In genomic region chr10:73922007-73922863, GRCh38 we compare ENCODE assay signal across 12 cellular contexts. TPM values are rescaled to one million over a fixed set of nuclear protein-coding genes. Genes with fewer than 3 reads are reported as not detected.
DNase-seq lines count a peak whose midpoint lies in the region; ATAC-seq, FAIRE-seq and TF ChIP-seq lines count a peak whose summit lies in the region.
"Had no signal": no experiment of that assay in that cellular context is flagged by ENCODE, and none has a peak within 500 bp of the region (broad histone marks: within the 10 kb centered on the region; RNA-seq: fewer than 3 reads in every experiment).

No MANE protein-coding gene starts in this region.

- no peak overlapping the region for H3K27ac ChIP-seq in CD4-positive, alpha-beta T cell (ENCODE audit: low read depth, low read length)
- H3K27ac ChIP-seq in H1 (ENCODE audit: low read depth, low read length): no peak overlapping the region

- H4K5ac ChIP-seq in H1 (ENCODE audit: insufficient read length, low read depth, low read length): no peak overlapping the region

- H3K4me1 ChIP-seq in H1 (replicated peaks in 1 of 4; ENCODE audit: control insufficient read depth in 3 of 4, insufficient read depth in 4 of 4, low read length in 3 of 4): peaks cover 3 to 13% (median 4%) of the 10 kb centered on the region in 4 experiments

- H3K18ac ChIP-seq in H1 (ENCODE audit: extremely low read depth, low read length): no peak overlapping the region

- no peak overlapping the region for H3K27ac Mint-ChIP-seq in CD4-positive, alpha-beta T cell
- H3K27ac Mint-ChIP-seq in WTC11: peak overlapping the region; percentile 38; the same call in 1 of the 2 replicates

- no peak overlapping the region for H3K4me2 ChIP-seq in H1 (ENCODE audit: insufficient read depth in 1 of 2, low read depth in 2 of 2, low read length in 2 of 2)

- H2AFZ ChIP-seq in H1 (ENCODE audit: low read length): 0 out of 2 replicates have a peak overlapping the region, but pooled peaks have one; percentile 51

- no peak overlapping the region for H3K4ac ChIP-seq in H1 (replicated peaks; ENCODE audit: insufficient read length, low read depth, low read length)

- no peak overlapping the region for H2BK5ac ChIP-seq in H1 (ENCODE audit: low read depth, low read length)

- H2BK20ac ChIP-seq in H1 (ENCODE audit: low read length): peak overlapping the region; percentile 66

- peaks cover 45% of the 10 kb centered on the region for H3K27me3 Mint-ChIP-seq in CD4-positive, alpha-beta T cell
- H3K27me3 Mint-ChIP-seq in WTC11 (ENCODE audit: low read depth): no peaks in the 10 kb centered on the region; the same call in 1 of the 2 replicates

- H3K79me2 ChIP-seq in H1 (ENCODE audit: control insufficient read depth in 1 of 2, insufficient read depth in 2 of 2, low read length in 2 of 2): no peaks in the 10 kb centered on the region

- H2BK12ac ChIP-seq in H1 (ENCODE audit: low read depth, low read length): no peak overlapping the region

- no peak overlapping the region for H4K91ac ChIP-seq in H1 (replicated peaks; ENCODE audit: insufficient read length, low read length)

- 91% methylated on average over 6 of the region's 6 CpGs; no CpG with 5 or more reads in 1 of the 2 experiments for WGBS in H1 (ENCODE audit: extremely low coverage in 1 of 2, insufficient coverage in 1 of 2, insufficient read length in 1 of 2, insufficient replicate concordance in 2 of 2, low coverage in 1 of 2, low lambda C conversion rate in 2 of 2, missing lambda C conversion rate in 1 of 2), 2 experiments

- peak in 2 of 10 experiments; percentile 13 to 16 for DNase-seq in CD4-positive, alpha-beta T cell
- DNase-seq in GM12891 (ENCODE audit: insufficient read length, low spot score) (no peak), WTC11 (ENCODE audit: low spot score) (no peak), H1 (ENCODE audit: low read depth in 1 of 2, low spot score in 2 of 2) (no peak)
- DNase-seq: head of caudate nucleus, Kasumi-1, left colon, NCI-H1694 treated with DMSO at 0.1 percent for 48 hours, Right ventricle myocardium superior had no signal

- no peaks in the 10 kb centered on the region for H4K20me1 ChIP-seq in H1 (replicated peaks in 1 of 2; ENCODE audit: control insufficient read depth in 1 of 2, insufficient read depth in 2 of 2, low read length in 2 of 2)

- H2AK5ac ChIP-seq in H1 (ENCODE audit: low read depth, low read length): no peak overlapping the region

- intact Hi-C loops in CD4-positive, alpha-beta T cell (cut with DNase I, micrococcal nuclease): loop anchor here in 1 of 2 experiments (5.0 kb wide), 1 partner anchor 35 kb away; no protein-coding TSS in a partner anchor

- no peak for TF ChIP-seq CTCF in CD4-positive, alpha-beta T cell (IDR thresholded peaks at IDR 0.05)
- TF ChIP-seq CTCF in WTC11 (IDR thresholded peaks at IDR 0.05) (no peak), H1 (IDR thresholded peaks at IDR 0.05; ENCODE audit: control extremely low read depth in 1 of 3, insufficient read depth in 1 of 3, low read depth in 1 of 3, low read length in 3 of 3) (no peak)

- H3K27me3 ChIP-seq in CD4-positive, alpha-beta T cell (ENCODE audit: control insufficient read depth, insufficient read depth, low read length): peaks cover 14% of the 10 kb centered on the region
- H3K27me3 ChIP-seq in H1 (replicated peaks in 1 of 4; ENCODE audit: control insufficient read depth in 3 of 4, extremely low read depth in 1 of 4, insufficient read depth in 3 of 4, low read length in 3 of 4): no peaks in the 10 kb centered on the region

- H3K4me1 Mint-ChIP-seq in CD4-positive, alpha-beta T cell (ENCODE audit: low read depth): peaks cover 28% of the 10 kb centered on the region
- H3K4me1 Mint-ChIP-seq in WTC11: peaks cover 28% of the 10 kb centered on the region

- H3K4me3 ChIP-seq in H1 (ENCODE audit: extremely low read depth in 1 of 4, insufficient read depth in 2 of 4, low read depth in 3 of 4, low read length in 4 of 4): no peak overlapping the region

- TF ChIP-seq POLR2A in GM12891 (IDR thresholded peaks at IDR 0.05; ENCODE audit: low read depth, low read length) (no peak), H1 (IDR thresholded peaks at IDR 0.05; ENCODE audit: control extremely low read depth in 1 of 2, low read depth in 2 of 2, low read length in 2 of 2) (no peak)

- no peaks in the 10 kb centered on the region for H3K23me2 ChIP-seq in H1 (ENCODE audit: low read depth, low read length)

- H2BK15ac ChIP-seq in H1 (ENCODE audit: low read length): no peak overlapping the region

- H3K4me3 Mint-ChIP-seq in CD4-positive, alpha-beta T cell: peak overlapping the region; percentile 65
- H3K4me3 Mint-ChIP-seq in WTC11: no peak overlapping the region

- H3K14ac ChIP-seq in H1 (ENCODE audit: insufficient read length): no peak overlapping the region

- peak; percentile 91 for ATAC-seq in CD4-positive, alpha-beta T cell (ENCODE audit: poor library complexity)
- ATAC-seq in WTC11 (no peak), GM18520 (IDR thresholded peaks at IDR 0.05; ENCODE audit: unreplicated experiment) (no peak), HG03457 (IDR thresholded peaks at IDR 0.05; ENCODE audit: unreplicated experiment) (no peak), HG03139 (IDR thresholded peaks at IDR 0.05; ENCODE audit: unreplicated experiment) (no peak)
- ATAC-seq: left colon had no signal

- POLR2A ChIA-PET in CD4-positive, alpha-beta T cell (lab: Charles Lee): no interaction called here
- POLR2A ChIA-PET in WTC11 (lab: Charles Lee) (no interaction called here), H1 (lab: Charles Lee; ENCODE audit: partially characterized antibody) (interaction anchor here (0.8 to 1.0 kb wide), 2 partner anchors 14 to 16 kb away, joined by 3 read pairs; no protein-coding TSS in a partner anchor)

- peak; percentile 20 for FAIRE-seq in GM12891 (lab: Jason Lieb, UNC)
- no peak for FAIRE-seq in H1 (lab: Jason Lieb, UNC)

- no peak for TF ChIP-seq RAD21 in H1 (IDR thresholded peaks at IDR 0.05 in 1 of 2, conservative IDR thresholded peaks at IDR 0.05 in 1 of 2; ENCODE audit: low read depth in 2 of 2, low read length in 2 of 2)

- no peak overlapping the region for H2BK120ac ChIP-seq in H1 (replicated peaks; ENCODE audit: low read depth, low read length)

- no peaks in the 10 kb centered on the region for H3K79me1 ChIP-seq in H1 (ENCODE audit: low read depth, low read length)

- H3K36me3 ChIP-seq in H1 (ENCODE audit: control insufficient read depth in 2 of 4, insufficient read depth in 4 of 4, low read length in 3 of 4): no peaks in the 10 kb centered on the region

- no peaks in the 10 kb centered on the region for H3K9me3 Mint-ChIP-seq in CD4-positive, alpha-beta T cell
- no peaks in the 10 kb centered on the region for H3K9me3 Mint-ChIP-seq in WTC11

- CTCF ChIA-PET in CD4-positive, alpha-beta T cell (lab: Charles Lee): interaction anchor here (1.2 kb wide), 1 partner anchor 18 kb away, joined by 4 read pairs; no protein-coding TSS in a partner anchor
- CTCF ChIA-PET in WTC11 (lab: Charles Lee) (no interaction called here), H1 (lab: Charles Lee; ENCODE audit: partially characterized antibody) (interaction anchor here (3.6 to 6.5 kb wide), 3 partner anchors 17 to 43 kb away, joined by 19 to 42 read pairs (median 22); no protein-coding TSS in a partner anchor)

- no peaks in the 10 kb centered on the region for H3K36me3 Mint-ChIP-seq in CD4-positive, alpha-beta T cell (ENCODE audit: low read depth)
- no peaks in the 10 kb centered on the region for H3K36me3 Mint-ChIP-seq in WTC11

- no peak overlapping the region for H4K8ac ChIP-seq in H1 (ENCODE audit: extremely low read depth, insufficient read depth, low read length)

- no peak overlapping the region for H3K56ac ChIP-seq in H1 (replicated peaks; ENCODE audit: insufficient read length, low read depth, low read length)

- H3K9me3 ChIP-seq in CD4-positive, alpha-beta T cell (ENCODE audit: control insufficient read depth, low read length): no peaks in the 10 kb centered on the region
- H3K9me3 ChIP-seq in H1 (ENCODE audit: insufficient read depth in 2 of 2, low read depth in 1 of 2, low read length in 1 of 2): no peaks in the 10 kb centered on the region

- no peak overlapping the region for H3K23ac ChIP-seq in H1 (ENCODE audit: insufficient read length)

- no peak overlapping the region for H3K9ac ChIP-seq in H1 (replicated peaks in 1 of 4; ENCODE audit: extremely low read depth in 1 of 4, low read depth in 3 of 4, low read length in 3 of 4)

- no peak for TF ChIP-seq EP300 in H1 (IDR thresholded peaks at IDR 0.05; ENCODE audit: borderline replicate concordance in 1 of 2, low read depth in 2 of 2, low read length in 2 of 2)

TF ChIP-seq in GM12891, 5 proteins besides CTCF, POLR2A, EP300 and RAD21 (continues in another document):
- no peak for TF ChIP-seq SPI1 (IDR thresholded peaks at IDR 0.05; ENCODE audit: low read depth, low read length)

TF ChIP-seq in H1, 55 proteins besides CTCF, POLR2A, EP300 and RAD21 (continues in another document):
- TF ChIP-seq POLR2AphosphoS5 (IDR thresholded peaks at IDR 0.05; ENCODE audit: low read depth, low read length) (no peak), CHD1 (IDR thresholded peaks at IDR 0.05; ENCODE audit: low read depth, low read length) (no peak), SIN3A (conservative IDR thresholded peaks at IDR 0.05 in 1 of 2, IDR thresholded peaks at IDR 0.05 in 1 of 2; ENCODE audit: low read depth in 1 of 2, low read length in 2 of 2) (no peak)

RNA-seq across cellular contexts. Expression of gene PLAU, which starts 11.3 kb away (rescaled TPM):
- not detected for total RNA-seq in CD4-positive, alpha-beta T cell
- polyA plus RNA-seq in GM12891 (2012; ENCODE audit: low read depth, missing spikeins): 0.73 TPM
- total RNA-seq in WTC11 (2021): 15.0 to 18.0 TPM (median 16.2 TPM) in 3 replicates
- total RNA-seq in H1 (2021; fragmentation: NEBNext Ultra II Directional; extraction: Animal tissue kit (Norgen Biotek cat#: 25700)): 23.8 and 26.1 TPM in 2 replicates
- polyA plus RNA-seq in H1 (2011; rRNA removed): 15.8 and 16.2 TPM in 2 replicates
- 19.5 TPM for polyA plus RNA-seq in H1 (2011; cell fraction: cytosol; rRNA removed)
- polyA plus RNA-seq in H1 (2011; cell fraction: nucleus; rRNA removed): 21.1 TPM
- polyA plus RNA-seq in H1 (2012, experiment 1 of 2): 19.7 to 29.1 TPM (median 26.3 TPM) in 4 replicates
- polyA plus RNA-seq in H1 (2012, experiment 2 of 2): 23.8 TPM
- 30.9 TPM for polyA plus RNA-seq in H1 (2013, experiment 1 of 2)
- polyA plus RNA-seq in H1 (2013, experiment 2 of 2): 32.5 TPM
- 9.7 and 10.8 TPM in 2 replicates for polyA minus RNA-seq in H1 (2011; rRNA and poly(A)+ RNA removed)
- polyA minus RNA-seq in H1 (2011; cell fraction: cytosol; rRNA and poly(A)+ RNA removed): 6.0 TPM
- polyA minus RNA-seq in H1 (2011; cell fraction: nucleus; rRNA and poly(A)+ RNA removed): 4.4 TPM

RNA-seq across cellular contexts. Expression of gene CAMK2G, which starts 47.9 kb away (rescaled TPM):
- total RNA-seq in CD4-positive, alpha-beta T cell: 10 to 100 TPM; 34.4 to 38.4 TPM
- polyA plus RNA-seq in GM12891 (2012; ENCODE audit: low read depth, missing spikeins): 10.9 TPM
- total RNA-seq in WTC11 (2021): 34.9 to 39.9 TPM (median 34.9 TPM) in 3 replicates
- 29.9 and 31.7 TPM in 2 replicates for total RNA-seq in H1 (2021; fragmentation: NEBNext Ultra II Directional; extraction: Animal tissue kit (Norgen Biotek cat#: 25700))
- polyA plus RNA-seq in H1 (2011; rRNA removed): 28.9 and 31.9 TPM in 2 replicates
- polyA plus RNA-seq in H1 (2011; cell fraction: cytosol; rRNA removed): 37.7 TPM
- 77.7 TPM for polyA plus RNA-seq in H1 (2011; cell fraction: nucleus; rRNA removed)
- polyA plus RNA-seq in H1 (2012, experiment 1 of 2): 31.3 to 38.7 TPM (median 34.5 TPM) in 4 replicates
- polyA plus RNA-seq in H1 (2012, experiment 2 of 2): 22.7 TPM
- polyA plus RNA-seq in H1 (2013, experiment 1 of 2): 23.2 TPM
- 21.7 TPM for polyA plus RNA-seq in H1 (2013, experiment 2 of 2)
- 38.9 and 49.0 TPM in 2 replicates for polyA minus RNA-seq in H1 (2011; rRNA and poly(A)+ RNA removed)
- 20.9 TPM for polyA minus RNA-seq in H1 (2011; cell fraction: cytosol; rRNA and poly(A)+ RNA removed)
- 32.5 TPM for polyA minus RNA-seq in H1 (2011; cell fraction: nucleus; rRNA and poly(A)+ RNA removed)

Comparison
In these comparisons a context has a peak if more than half of its experiments do, and no peak if none do; other contexts are left out.
1. RNA of gene PLAU, which starts 11.3 kb away (total RNA-seq): 23.8 to 26.1 TPM in H1 and 15.0 to 18.0 TPM in WTC11; not detected in CD4-positive, alpha-beta T cell; every median in the first group is over 10 times any median in the second.